ENCODE assay signal across 1 cellular context in genomic region chr18:48355526-48356115, GRCh38.
TF ChIP-seq lines count a peak whose summit lies in the region.

No MANE protein-coding gene starts in this region.

TF ChIP-seq in H1, 55 proteins besides CTCF, POLR2A, EP300 and RAD21 (continued from another document):
- TF ChIP-seq GTF2F1 (IDR thresholded peaks at IDR 0.05; ENCODE audit: borderline replicate concordance, low read depth, low read length) (no peak), CEBPB (IDR thresholded peaks at IDR 0.05; ENCODE audit: low read depth, low read length) (no peak), GABPA (IDR thresholded peaks at IDR 0.05; ENCODE audit: borderline replicate concordance, insufficient read depth, low read length) (no peak), CREB1 (IDR thresholded peaks at IDR 0.05) (no peak), HDAC6 (IDR thresholded peaks at IDR 0.05; ENCODE audit: low read depth, low read length) (no peak), HDAC2 (IDR thresholded peaks at IDR 0.05; ENCODE audit: borderline replicate concordance in 1 of 2, low read depth in 2 of 2, low read length in 2 of 2) (no peak)
